Comparison of ENCODE assay signal across 14 cellular contexts in the genomic region with DNA sequence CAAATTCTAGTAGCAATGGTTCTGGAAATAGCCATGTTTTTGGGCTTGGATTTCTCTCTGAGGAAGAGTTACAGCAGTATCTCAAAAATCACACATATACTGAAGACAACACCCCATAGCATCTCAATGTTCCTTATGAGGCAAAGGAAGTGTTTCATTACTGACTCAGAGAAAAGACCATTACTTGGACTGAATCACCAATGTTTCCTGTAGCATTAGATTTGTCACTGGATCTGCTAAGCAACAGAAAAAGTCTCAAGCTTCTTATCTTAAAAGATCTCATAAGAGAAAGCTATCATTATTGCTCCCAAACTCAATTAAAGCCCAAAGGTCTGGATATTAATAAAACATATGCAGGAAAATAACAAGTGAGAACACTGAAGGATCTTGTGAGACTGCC.
DNase-seq lines count a peak whose midpoint lies in the region; ATAC-seq and TF ChIP-seq lines count a peak whose summit lies in the region.
"Had no signal": no experiment of that assay in that cellular context is flagged by ENCODE, and none has a peak within 500 bp of the region (broad histone marks: within the 10 kb centered on the region; RNA-seq: fewer than 3 reads in every experiment).

No MANE protein-coding gene starts in this region.

- H3K27ac ChIP-seq in adrenal gland: no peak overlapping the region
- H3K27ac ChIP-seq: cardiac muscle cell, esophagus muscularis mucosa, VCaP had no signal

- no peaks in the 10 kb centered on the region for H3K9me3 Mint-ChIP-seq in activated T-helper 17 cell treated with anti-CD3 and anti-CD28 coated beads, Interleukin-2, amount 50 U/mL, for 72 hours
- H3K9me3 Mint-ChIP-seq: naive thymus-derived CD4-positive, alpha-beta T cell had no signal

- peaks cover 3% of the 10 kb centered on the region for H3K27me3 Mint-ChIP-seq in activated T-helper 17 cell treated with anti-CD3 and anti-CD28 coated beads, Interleukin-2, amount 50 U/mL, for 72 hours

- no peak for TF ChIP-seq POLR2A in adrenal gland (IDR thresholded peaks at IDR 0.05)

- H3K4me1 ChIP-seq in adrenal gland (replicated peaks in 1 of 2): no peaks in the 10 kb centered on the region
- H3K4me1 ChIP-seq: esophagus muscularis mucosa had no signal

- TF ChIP-seq CTCF in fibroblast of villous mesenchyme (IDR thresholded peaks at IDR 0.05; ENCODE audit: insufficient read depth, low read depth, low read length) (no peak), adrenal gland (IDR thresholded peaks at IDR 0.05) (no peak)

- H3K36me3 ChIP-seq in adrenal gland (replicated peaks in 1 of 2): no peaks in the 10 kb centered on the region
- H3K36me3 ChIP-seq: cardiac muscle cell, esophagus muscularis mucosa had no signal

- H3K4me3 ChIP-seq in fibroblast of villous mesenchyme (ENCODE audit: low read depth, low read length) (no peak overlapping the region), adrenal gland (no peak overlapping the region)
- H3K4me3 ChIP-seq: cardiac muscle cell, esophagus muscularis mucosa had no signal

- DNase-seq in A172 (ENCODE audit: low spot score) (peak; percentile 91), HCEC 1CT (peak; percentile 97), fibroblast of villous mesenchyme (ENCODE audit: low read depth) (peak; percentile 58), DMS79 (lab: John Stamatoyannopoulos, UW) (no peak), adrenal gland (no peak)
- no peak for DNase-seq in activated effector memory CD4-positive, alpha-beta T cell treated with Interleukin-2 at 50 U/mL for 16 hours
- DNase-seq: activated T-cell treated with anti-CD3 and anti-CD28 coated beads for 4 hours; naive thymus-derived CD4-positive, alpha-beta T cell had no signal

- no peak overlapping the region for H3K4me3 Mint-ChIP-seq in activated T-helper 17 cell treated with anti-CD3 and anti-CD28 coated beads, Interleukin-2, amount 50 U/mL, for 72 hours
- H3K4me3 Mint-ChIP-seq: naive thymus-derived CD4-positive, alpha-beta T cell had no signal

- intact Hi-C loops in adrenal gland (cut with DNase I): no loop called here

- no peaks in the 10 kb centered on the region for H3K36me3 Mint-ChIP-seq in activated T-helper 17 cell treated with anti-CD3 and anti-CD28 coated beads, Interleukin-2, amount 50 U/mL, for 72 hours (ENCODE audit: low read depth)

- H3K4me1 Mint-ChIP-seq in activated T-helper 17 cell treated with anti-CD3 and anti-CD28 coated beads, Interleukin-2, amount 50 U/mL, for 72 hours: no peaks in the 10 kb centered on the region
- H3K4me1 Mint-ChIP-seq: naive thymus-derived CD4-positive, alpha-beta T cell had no signal

- peak; percentile 67 for ATAC-seq in activated T-helper 17 cell treated with anti-CD3 and anti-CD28 coated beads, Interleukin-2, amount 50 U/mL, for 72 hours (replicated peaks)
- ATAC-seq in GM18867 (IDR thresholded peaks at IDR 0.05; ENCODE audit: unreplicated experiment): no peak
- ATAC-seq: naive thymus-derived CD4-positive, alpha-beta T cell; Right ventricle myocardium inferior had no signal

- no peak overlapping the region for H3K27ac Mint-ChIP-seq in activated T-helper 17 cell treated with anti-CD3 and anti-CD28 coated beads, Interleukin-2, amount 50 U/mL, for 72 hours
- H3K27ac Mint-ChIP-seq: naive thymus-derived CD4-positive, alpha-beta T cell had no signal

- H3K27me3 ChIP-seq in adrenal gland: no peaks in the 10 kb centered on the region
- H3K27me3 ChIP-seq: cardiac muscle cell, esophagus muscularis mucosa had no signal

- H3K9me3 ChIP-seq in adrenal gland (replicated peaks in 1 of 3): no peaks in the 10 kb centered on the region
- H3K9me3 ChIP-seq: esophagus muscularis mucosa had no signal

Comparison
In these comparisons a context has a peak if more than half of its experiments do, and no peak if none do; other contexts are left out.
1. DNase-seq: peak in A172 (single experiment), HCEC 1CT (single experiment) and fibroblast of villous mesenchyme (single experiment); none in DMS79 (single experiment), activated effector memory CD4-positive, alpha-beta T cell treated with Interleukin-2 at 50 U/mL for 16 hours (single experiment) and adrenal gland (0 of 7).